ENCODE assay signal across 8 cellular contexts in genomic region chr13:110713981-110714797, GRCh38. TPM values are rescaled to one million over a fixed set of nuclear protein-coding genes. Genes with fewer than 3 reads are reported as not detected.
DNase-seq lines count a peak whose midpoint lies in the region.

No MANE protein-coding gene starts in this region.

- H3K36me3 ChIP-seq in effector memory CD4-positive, alpha-beta T cell (ENCODE audit: control insufficient read depth, insufficient read depth, low read length), result peaks cover 5% of the 10 kb centered on the region

- H3K4me3 ChIP-seq in effector memory CD4-positive, alpha-beta T cell (ENCODE audit: insufficient read depth, low read depth, low read length, poor library complexity, severe bottlenecking), result peak overlapping the region; percentile 100

- peaks cover 16% of the 10 kb centered on the region for H3K4me1 ChIP-seq in effector memory CD4-positive, alpha-beta T cell (ENCODE audit: control insufficient read depth, insufficient read depth, low read length, poor library complexity, severe bottlenecking)

- no peaks in the 10 kb centered on the region for H3K9me3 ChIP-seq in effector memory CD4-positive, alpha-beta T cell (ENCODE audit: control insufficient read depth, low read length)

- in situ Hi-C loops in G401 (cut with HindIII; ENCODE audit: low sequenced_read_pairs), result no loop called here

- DNase-seq in G401 (ENCODE audit: low spot score), result peak; percentile 53
- DNase-seq in NCI-H1105 treated with DMSO at 0.1 percent for 48 hours (lab: John Stamatoyannopoulos, UW), result peak; percentile 54
- peak; percentile 86 for DNase-seq in activated CD8-positive, alpha-beta memory T cell treated with anti-CD3 and anti-CD28 coated beads for 24 hours
- DNase-seq in effector memory CD4-positive, alpha-beta T cell, result peak; percentile 62 to 72 (median 68)
- DNase-seq in midbrain (lab: John Stamatoyannopoulos, UW), result peak; percentile 44
- DNase-seq in stimulated activated CD8-positive, alpha-beta memory T cell treated with anti-CD3 and anti-CD28 coated beads, Interleukin-15, amount 100 ng/mL, for 48 hours (ENCODE audit: low read depth in 2 of 2), result peak; percentile 44 to 51
- no peak for DNase-seq in COLO829 (ENCODE audit: low spot score)
- no peak for DNase-seq in cortex of kidney (lab: John Stamatoyannopoulos, UW)

- H3K27ac ChIP-seq in effector memory CD4-positive, alpha-beta T cell (ENCODE audit: insufficient read depth, low read length, poor library complexity, severe bottlenecking), result peak overlapping the region; percentile 99

- H3K27me3 ChIP-seq in effector memory CD4-positive, alpha-beta T cell (replicated peaks; ENCODE audit: control insufficient read depth, insufficient read depth, low read length, poor library complexity, severe bottlenecking), result no peaks in the 10 kb centered on the region

RNA-seq across cellular contexts. Expression of gene ING1, which starts 0.7 kb away (rescaled TPM):
- 25.1 and 31.4 TPM in 2 replicates for total RNA-seq in G401 (2014; rRNA removed; shearing (Covaris generic))

RNA-seq across cellular contexts. Expression of gene CARS2, which starts 8.3 kb away (rescaled TPM):
- 91.1 and 97.3 TPM in 2 replicates for total RNA-seq in G401 (2014; rRNA removed; shearing (Covaris generic))

Comparison
In these comparisons a context has a peak if more than half of its experiments do, and no peak if none do; other contexts are left out.
1. DNase-seq: peak in G401 (single experiment), NCI-H1105 treated with DMSO at 0.1 percent for 48 hours (single experiment), activated CD8-positive, alpha-beta memory T cell treated with anti-CD3 and anti-CD28 coated beads for 24 hours (single experiment), effector memory CD4-positive, alpha-beta T cell (3 of 3), midbrain (single experiment) and stimulated activated CD8-positive, alpha-beta memory T cell treated with anti-CD3 and anti-CD28 coated beads, Interleukin-15, amount 100 ng/mL, for 48 hours (2 of 2); none in COLO829 (single experiment) and cortex of kidney (single experiment).